In the genomic region with DNA sequence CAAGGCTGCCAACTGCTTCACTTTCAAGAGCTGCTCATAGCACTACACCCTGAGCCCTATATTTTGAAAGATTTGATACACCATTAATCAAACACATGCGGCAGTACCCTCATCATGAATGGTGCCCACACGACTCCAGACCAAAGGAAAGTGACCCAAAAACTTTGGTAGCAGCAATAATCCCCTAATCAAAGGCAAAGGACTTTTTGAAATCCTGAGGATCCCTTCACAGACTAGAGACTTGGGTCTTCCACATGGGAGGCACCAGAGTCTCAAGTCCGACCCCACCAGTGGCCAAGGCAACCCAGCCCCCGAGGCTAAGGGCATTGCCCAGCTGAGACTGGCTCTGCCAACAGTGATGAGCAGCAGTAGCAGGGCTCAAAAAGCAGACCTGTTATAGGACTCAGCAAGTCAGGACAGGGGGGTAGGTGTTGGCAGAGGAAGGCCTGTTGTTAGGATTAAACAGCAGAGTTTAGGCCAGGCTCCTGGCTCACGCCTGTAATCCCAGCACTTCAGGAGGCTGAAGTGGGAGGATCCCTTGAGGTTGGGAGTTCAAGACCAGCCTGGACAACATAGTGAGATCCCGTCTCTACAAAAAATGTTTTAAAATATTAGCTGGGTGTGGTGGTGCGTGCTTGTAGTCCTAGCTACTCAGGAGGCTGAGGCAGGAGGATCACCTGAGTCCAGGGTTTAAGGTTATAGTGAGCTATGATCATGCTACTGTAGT, we compare ENCODE assay signal across 9 cellular contexts. TPM values are rescaled to one million over a fixed set of nuclear protein-coding genes. Genes with fewer than 3 reads are reported as not detected.
A peak's percentile ranks its signal among the peaks of the same experiment; 100 is the strongest.
DNase-seq lines count a peak whose midpoint lies in the region; ATAC-seq, FAIRE-seq and TF ChIP-seq lines count a peak whose summit lies in the region.
"Had no signal": no experiment of that assay in that cellular context is flagged by ENCODE, and none has a peak within 500 bp of the region (broad histone marks: within the 10 kb centered on the region; RNA-seq: fewer than 3 reads in every experiment).

No MANE protein-coding gene starts in this region.

- no peak overlapping the region for H3K4me2 ChIP-seq in GM23338

- intact Hi-C loops in thyroid gland (cut with DNase I) = no loop called here

- H3K79me2 ChIP-seq in GM23338 (replicated peaks; ENCODE audit: insufficient read depth) = peaks cover 29% of the 10 kb centered on the region

- no peak for FAIRE-seq in RCC 7860 (lab: Jason Lieb, UNC)

- H3K4me1 Mint-ChIP-seq in activated T-cell treated with anti-CD3 and anti-CD28 coated beads, Interleukin-2, amount 50 U/mL, for 24 hours (ENCODE audit: low read depth) = peaks cover 60% of the 10 kb centered on the region
- peaks cover 61% of the 10 kb centered on the region for H3K4me1 Mint-ChIP-seq in activated CD8-positive, alpha-beta T cell treated with anti-CD3 and anti-CD28 coated beads, Interleukin-2, amount 10 ng/mL, durations not matched to agents 7 days and 5 days (ENCODE audit: low read depth)
- H3K4me1 Mint-ChIP-seq in GM23338 = peaks cover 14% of the 10 kb centered on the region

- no peak for ATAC-seq in activated CD8-positive, alpha-beta T cell treated with anti-CD3 and anti-CD28 coated beads, Interleukin-2, amount 10 ng/mL, durations not matched to agents 7 days and 5 days
- ATAC-seq in GM23338 = no peak

- H3K4me3 ChIP-seq in liver (ENCODE audit: low read depth in 1 of 3, low read length in 3 of 3) (peak overlapping the region; percentile 11 to 12 (median 11)), thyroid gland (replicated peaks in 1 of 3) (no peak overlapping the region), GM23338 (no peak overlapping the region)

- H3K9me3 Mint-ChIP-seq in activated T-cell treated with anti-CD3 and anti-CD28 coated beads, Interleukin-2, amount 50 U/mL, for 24 hours = no peaks in the 10 kb centered on the region
- H3K9me3 Mint-ChIP-seq in activated CD8-positive, alpha-beta T cell treated with anti-CD3 and anti-CD28 coated beads, Interleukin-2, amount 10 ng/mL, durations not matched to agents 7 days and 5 days (ENCODE audit: insufficient read depth) = no peaks in the 10 kb centered on the region
- no peaks in the 10 kb centered on the region for H3K9me3 Mint-ChIP-seq in GM23338

- peaks cover 80% of the 10 kb centered on the region for H3K36me3 Mint-ChIP-seq in activated T-cell treated with anti-CD3 and anti-CD28 coated beads, Interleukin-2, amount 50 U/mL, for 24 hours (ENCODE audit: low read depth)
- H3K36me3 Mint-ChIP-seq in activated CD8-positive, alpha-beta T cell treated with anti-CD3 and anti-CD28 coated beads, Interleukin-2, amount 10 ng/mL, durations not matched to agents 7 days and 5 days (ENCODE audit: low read depth) = peaks cover 64% of the 10 kb centered on the region
- peaks cover 29% of the 10 kb centered on the region for H3K36me3 Mint-ChIP-seq in GM23338 (ENCODE audit: low read depth)

- H3K4me1 ChIP-seq in liver (ENCODE audit: control insufficient read depth in 4 of 4, insufficient read depth in 4 of 4, low read length in 3 of 4) = peaks cover 3 to 54% (median 45%) of the 10 kb centered on the region in 4 donors
- peaks cover 28 to 51% of the 10 kb centered on the region in 2 donors for H3K4me1 ChIP-seq in thyroid gland
- peaks cover 16% of the 10 kb centered on the region for H3K4me1 ChIP-seq in GM23338 (ENCODE audit: insufficient read depth)

- H3K36me3 ChIP-seq in liver (ENCODE audit: control insufficient read depth in 4 of 4, insufficient read depth in 3 of 4, low read depth in 1 of 4, low read length in 3 of 4) (peaks cover 2 to 25% (median 21%) of the 10 kb centered on the region in 4 donors), thyroid gland (peaks cover 10 to 19% of the 10 kb centered on the region in 2 donors), GM23338 (ENCODE audit: insufficient read depth) (peaks cover 16% of the 10 kb centered on the region)

- no peaks in the 10 kb centered on the region for H3K27me3 Mint-ChIP-seq in activated T-cell treated with anti-CD3 and anti-CD28 coated beads, Interleukin-2, amount 50 U/mL, for 24 hours
- H3K27me3 Mint-ChIP-seq in activated CD8-positive, alpha-beta T cell treated with anti-CD3 and anti-CD28 coated beads, Interleukin-2, amount 10 ng/mL, durations not matched to agents 7 days and 5 days (ENCODE audit: low read depth) = no peaks in the 10 kb centered on the region
- H3K27me3 Mint-ChIP-seq in GM23338 (ENCODE audit: insufficient read depth, low read depth, poor library complexity) = peaks cover 28% of the 10 kb centered on the region

- no peaks in the 10 kb centered on the region for H3K9me3 ChIP-seq in liver (ENCODE audit: control insufficient read depth in 4 of 4, low read length in 3 of 4)
- H3K9me3 ChIP-seq in thyroid gland = no peaks in the 10 kb centered on the region

- no peak for TF ChIP-seq RAD21 in liver (IDR thresholded peaks at IDR 0.05)

- peak overlapping the region; percentile 45 for H3K27ac Mint-ChIP-seq in activated T-cell treated with anti-CD3 and anti-CD28 coated beads, Interleukin-2, amount 50 U/mL, for 24 hours
- peak overlapping the region; percentile 17 for H3K27ac Mint-ChIP-seq in activated CD8-positive, alpha-beta T cell treated with anti-CD3 and anti-CD28 coated beads, Interleukin-2, amount 10 ng/mL, durations not matched to agents 7 days and 5 days
- H3K27ac Mint-ChIP-seq in GM23338 = no peak overlapping the region

- no peak for TF ChIP-seq CTCF in liver (IDR thresholded peaks at IDR 0.05; ENCODE audit: low read depth, low read length, missing input control)
- no peak for TF ChIP-seq CTCF in thyroid gland (IDR thresholded peaks at IDR 0.05)
- no peak for TF ChIP-seq CTCF in GM23338 (conservative IDR thresholded peaks at IDR 0.05; ENCODE audit: low read depth in 2 of 2)

- no peak overlapping the region for H2AFZ ChIP-seq in GM23338

- H3F3A ChIP-seq in GM23338 (replicated peaks; ENCODE audit: low read depth) = no peaks in the 10 kb centered on the region

- TF ChIP-seq POLR2A in thyroid gland (IDR thresholded peaks at IDR 0.05) = no peak

- H3K4me3 Mint-ChIP-seq in activated T-cell treated with anti-CD3 and anti-CD28 coated beads, Interleukin-2, amount 50 U/mL, for 24 hours = peak overlapping the region; percentile 93
- H3K4me3 Mint-ChIP-seq in activated CD8-positive, alpha-beta T cell treated with anti-CD3 and anti-CD28 coated beads, Interleukin-2, amount 10 ng/mL, durations not matched to agents 7 days and 5 days = peak overlapping the region; percentile 86
- no peak overlapping the region for H3K4me3 Mint-ChIP-seq in GM23338

- peaks cover 6% of the 10 kb centered on the region; the same call in 1 of the 2 replicates for H4K20me1 ChIP-seq in GM23338 (replicated peaks; ENCODE audit: insufficient read depth)

- 66% methylated on average over 7 of the region's 7 CpGs for WGBS in liver
- WGBS in thyroid gland, 2 donors = 79 to 87% methylated on average over 7 of the region's 7 CpGs

- DNase-seq in activated T-cell treated with anti-CD3 and anti-CD28 coated beads, Interleukin-2, amount 50 U/mL, for 24 hours = no peak
- no peak for DNase-seq in activated T-cell treated with anti-CD3 and anti-CD28 coated beads, Interleukin-2, amount 50 U/mL, for 1 hour
- no peak for DNase-seq in activated CD8-positive, alpha-beta T cell treated with anti-CD3 and anti-CD28 coated beads, Interleukin-2, amount 10 ng/mL, durations not matched to agents 7 days and 5 days
- no peak for DNase-seq in thyroid gland
- no peak for DNase-seq in GM23338 (ENCODE audit: low spot score)
- no peak for DNase-seq in OCI-M2 (lab: John Stamatoyannopoulos, UW; ENCODE audit: unreplicated experiment)
- no peak for DNase-seq in RCC 7860 (ENCODE audit: low spot score)

- H3K27ac ChIP-seq in liver (ENCODE audit: low read depth in 1 of 2, low read length in 2 of 2) (peak overlapping the region; percentile 67 to 75), thyroid gland (peak overlapping the region in 2 of 3 donors; percentile 43 to 49), GM23338 (ENCODE audit: low read depth) (no peak overlapping the region)
- H3K27ac ChIP-seq: VCaP had no signal

- H3K9me2 ChIP-seq in GM23338 (ENCODE audit: insufficient read depth) = no peaks in the 10 kb centered on the region

- H3K27me3 ChIP-seq in liver (ENCODE audit: control insufficient read depth in 4 of 4, insufficient read depth in 4 of 4, low read length in 3 of 4) (no peaks in the 10 kb centered on the region), thyroid gland (no peaks in the 10 kb centered on the region), GM23338 (ENCODE audit: insufficient read depth) (peaks cover 24% of the 10 kb centered on the region)

- peak overlapping the region in 1 of 2 donors; percentile 19 for H3K9ac ChIP-seq in liver (ENCODE audit: low read depth in 1 of 2, low read length in 2 of 2)

- CTCF ChIA-PET in activated CD8-positive, alpha-beta T cell treated with anti-CD3 and anti-CD28 coated beads, Interleukin-2, amount 10 ng/mL, durations not matched to agents 7 days and 5 days (lab: Charles Lee) = interaction anchor here (1.1 to 1.4 kb wide), 4 partner anchors 27 to 91 kb away, joined by 3 to 4 read pairs (median 3); no protein-coding TSS in a partner anchor

- POLR2A ChIA-PET in activated CD8-positive, alpha-beta T cell treated with anti-CD3 and anti-CD28 coated beads, Interleukin-2, amount 10 ng/mL, durations not matched to agents 7 days and 5 days (lab: Charles Lee) = interaction anchor here (0.5 to 1.4 kb wide), 2 partner anchors 13 to 31 kb away, joined by 3 to 4 read pairs; no protein-coding TSS in a partner anchor

TF ChIP-seq in liver, 16 proteins besides CTCF, POLR2A, EP300 and RAD21:
- TF ChIP-seq RXRA (IDR thresholded peaks at IDR 0.05) (peak; percentile 3 to 11), SP1 (IDR thresholded peaks at IDR 0.05) (no peak)

TF ChIP-seq in GM23338, 12 proteins besides CTCF, POLR2A, EP300 and RAD21:
- no peak for TF ChIP-seq EZH2 (IDR thresholded peaks at IDR 0.05; ENCODE audit: low read depth, unreplicated experiment)
- no peak for TF ChIP-seq POLR2AphosphoS5 (IDR thresholded peaks at IDR 0.05; ENCODE audit: low read depth)
- TF ChIP-seq NANOG (IDR thresholded peaks at IDR 0.05; ENCODE audit: borderline replicate concordance) = no peak
TF ChIP-seq in GM23338: peak in this region for 0.

RNA-seq across cellular contexts. Expression of gene TRIM25, which starts 3.2 kb away (rescaled TPM):
- 100 to 1,000 TPM; 131 to 142 TPM for total RNA-seq in activated CD8-positive, alpha-beta T cell treated with anti-CD3 and anti-CD28 coated beads, Interleukin-2, amount 10 ng/mL, durations not matched to agents 7 days and 5 days
- 10 to 100 TPM; 10.8 to 64.5 TPM for total RNA-seq in liver
- 10 to 100 TPM; 14.6 to 16.6 TPM for polyA plus RNA-seq in liver
- total RNA-seq in thyroid gland = 10 to 100 TPM; 23.9 to 41.8 (median 32.7) TPM
- total RNA-seq in GM23338 (2014; rRNA removed; shearing (Covaris generic)) = 24.7 and 36.2 TPM in 2 replicates
- polyA plus RNA-seq in GM23338 (2016; fragmentation: Nextera tagmentation; extraction: Ambion mirVana) = 19.6 and 20.7 TPM in 2 replicates

RNA-seq across cellular contexts. Expression of gene COIL, which starts 50.2 kb away (rescaled TPM):
- 10 to 100 TPM; 17.6 to 17.8 TPM for total RNA-seq in activated CD8-positive, alpha-beta T cell treated with anti-CD3 and anti-CD28 coated beads, Interleukin-2, amount 10 ng/mL, durations not matched to agents 7 days and 5 days
- 1 to 10 TPM; 6.1 to 9.9 TPM for total RNA-seq in liver
- polyA plus RNA-seq in liver = 1 to 10 TPM; 4.7 to 6.9 TPM
- 10 to 100 TPM; 13.2 to 18.3 (median 17.5) TPM for total RNA-seq in thyroid gland
- 18.5 and 23.7 TPM in 2 replicates for total RNA-seq in GM23338 (2014; rRNA removed; shearing (Covaris generic))
- 32.0 and 32.2 TPM in 2 replicates for polyA plus RNA-seq in GM23338 (2016; fragmentation: Nextera tagmentation; extraction: Ambion mirVana)

Comparison
In these comparisons a context has a peak if more than half of its experiments do, and no peak if none do; other contexts are left out.
1. H3K4me3 ChIP-seq: peak in liver (3 of 3); none in thyroid gland (0 of 3) and GM23338 (single experiment).